Comparison of ENCODE assay signal across 2 cellular contexts in the genomic region with DNA sequence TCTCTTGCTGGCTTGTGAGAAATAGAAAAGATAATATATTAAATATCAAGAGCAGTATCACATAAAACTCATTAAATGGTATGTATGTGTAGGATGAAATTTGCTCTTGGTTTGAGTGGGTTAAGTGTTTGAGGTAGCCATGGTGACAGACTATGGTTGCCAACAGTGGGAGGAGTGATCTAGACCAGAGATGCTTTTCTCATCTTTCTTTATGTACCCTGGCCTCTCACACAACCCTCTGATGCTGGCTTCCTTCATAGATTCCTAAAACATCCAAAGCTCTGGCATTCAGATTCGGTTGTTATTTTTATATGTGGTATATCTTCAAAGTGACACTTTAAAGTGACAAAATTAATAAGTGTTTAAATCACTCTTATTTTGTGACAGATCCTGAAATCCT.
TF ChIP-seq lines count a peak whose summit lies in the region.

No MANE protein-coding gene starts in this region.

TF ChIP-seq in GM23338, 12 proteins besides CTCF, POLR2A, EP300 and RAD21 (continued from another document):
- TF ChIP-seq, protein P1, sequence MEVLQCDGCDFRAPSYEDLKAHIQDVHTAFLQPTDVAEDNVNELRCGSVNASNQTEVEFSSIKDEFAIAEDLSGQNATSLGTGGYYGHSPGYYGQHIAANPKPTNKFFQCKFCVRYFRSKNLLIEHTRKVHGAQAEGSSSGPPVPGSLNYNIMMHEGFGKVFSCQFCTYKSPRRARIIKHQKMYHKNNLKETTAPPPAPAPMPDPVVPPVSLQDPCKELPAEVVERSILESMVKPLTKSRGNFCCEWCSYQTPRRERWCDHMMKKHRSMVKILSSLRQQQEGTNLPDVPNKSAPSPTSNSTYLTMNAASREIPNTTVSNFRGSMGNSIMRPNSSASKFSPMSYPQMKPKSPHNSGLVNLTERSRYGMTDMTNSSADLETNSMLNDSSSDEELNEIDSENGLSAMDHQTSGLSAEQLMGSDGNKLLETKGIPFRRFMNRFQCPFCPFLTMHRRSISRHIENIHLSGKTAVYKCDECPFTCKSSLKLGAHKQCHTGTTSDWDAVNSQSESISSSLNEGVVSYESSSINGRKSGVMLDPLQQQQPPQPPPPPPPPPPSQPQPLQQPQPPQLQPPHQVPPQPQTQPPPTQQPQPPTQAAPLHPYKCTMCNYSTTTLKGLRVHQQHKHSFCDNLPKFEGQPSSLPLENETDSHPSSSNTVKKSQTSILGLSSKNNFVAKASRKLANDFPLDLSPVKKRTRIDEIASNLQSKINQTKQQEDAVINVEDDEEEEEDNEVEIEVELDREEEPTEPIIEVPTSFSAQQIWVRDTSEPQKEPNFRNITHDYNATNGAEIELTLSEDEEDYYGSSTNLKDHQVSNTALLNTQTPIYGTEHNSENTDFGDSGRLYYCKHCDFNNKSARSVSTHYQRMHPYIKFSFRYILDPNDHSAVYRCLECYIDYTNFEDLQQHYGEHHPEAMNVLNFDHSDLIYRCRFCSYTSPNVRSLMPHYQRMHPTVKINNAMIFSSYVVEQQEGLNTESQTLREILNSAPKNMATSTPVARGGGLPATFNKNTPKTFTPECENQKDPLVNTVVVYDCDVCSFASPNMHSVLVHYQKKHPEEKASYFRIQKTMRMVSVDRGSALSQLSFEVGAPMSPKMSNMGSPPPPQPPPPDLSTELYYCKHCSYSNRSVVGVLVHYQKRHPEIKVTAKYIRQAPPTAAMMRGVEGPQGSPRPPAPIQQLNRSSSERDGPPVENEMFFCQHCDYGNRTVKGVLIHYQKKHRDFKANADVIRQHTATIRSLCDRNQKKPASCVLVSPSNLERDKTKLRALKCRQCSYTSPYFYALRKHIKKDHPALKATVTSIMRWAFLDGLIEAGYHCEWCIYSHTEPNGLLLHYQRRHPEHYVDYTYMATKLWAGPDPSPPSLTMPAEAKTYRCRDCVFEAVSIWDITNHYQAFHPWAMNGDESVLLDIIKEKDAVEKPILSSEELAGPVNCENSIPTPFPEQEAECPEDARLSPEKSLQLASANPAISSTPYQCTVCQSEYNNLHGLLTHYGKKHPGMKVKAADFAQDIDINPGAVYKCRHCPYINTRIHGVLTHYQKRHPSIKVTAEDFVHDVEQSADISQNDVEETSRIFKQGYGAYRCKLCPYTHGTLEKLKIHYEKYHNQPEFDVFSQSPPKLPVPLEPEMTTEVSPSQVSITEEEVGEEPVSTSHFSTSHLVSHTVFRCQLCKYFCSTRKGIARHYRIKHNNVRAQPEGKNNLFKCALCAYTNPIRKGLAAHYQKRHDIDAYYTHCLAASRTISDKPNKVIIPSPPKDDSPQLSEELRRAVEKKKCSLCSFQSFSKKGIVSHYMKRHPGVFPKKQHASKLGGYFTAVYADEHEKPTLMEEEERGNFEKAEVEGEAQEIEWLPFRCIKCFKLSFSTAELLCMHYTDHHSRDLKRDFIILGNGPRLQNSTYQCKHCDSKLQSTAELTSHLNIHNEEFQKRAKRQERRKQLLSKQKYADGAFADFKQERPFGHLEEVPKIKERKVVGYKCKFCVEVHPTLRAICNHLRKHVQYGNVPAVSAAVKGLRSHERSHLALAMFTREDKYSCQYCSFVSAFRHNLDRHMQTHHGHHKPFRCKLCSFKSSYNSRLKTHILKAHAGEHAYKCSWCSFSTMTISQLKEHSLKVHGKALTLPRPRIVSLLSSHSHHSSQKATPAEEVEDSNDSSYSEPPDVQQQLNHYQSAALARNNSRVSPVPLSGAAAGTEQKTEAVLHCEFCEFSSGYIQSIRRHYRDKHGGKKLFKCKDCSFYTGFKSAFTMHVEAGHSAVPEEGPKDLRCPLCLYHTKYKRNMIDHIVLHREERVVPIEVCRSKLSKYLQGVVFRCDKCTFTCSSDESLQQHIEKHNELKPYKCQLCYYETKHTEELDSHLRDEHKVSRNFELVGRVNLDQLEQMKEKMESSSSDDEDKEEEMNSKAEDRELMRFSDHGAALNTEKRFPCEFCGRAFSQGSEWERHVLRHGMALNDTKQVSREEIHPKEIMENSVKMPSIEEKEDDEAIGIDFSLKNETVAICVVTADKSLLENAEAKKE (CRISPR knock-in tag; IDR thresholded peaks at IDR 0.05), result no peak
- TF ChIP-seq STAT1 (IDR thresholded peaks at IDR 0.05; ENCODE audit: unreplicated experiment), result no peak
- TF ChIP-seq, protein P2, sequence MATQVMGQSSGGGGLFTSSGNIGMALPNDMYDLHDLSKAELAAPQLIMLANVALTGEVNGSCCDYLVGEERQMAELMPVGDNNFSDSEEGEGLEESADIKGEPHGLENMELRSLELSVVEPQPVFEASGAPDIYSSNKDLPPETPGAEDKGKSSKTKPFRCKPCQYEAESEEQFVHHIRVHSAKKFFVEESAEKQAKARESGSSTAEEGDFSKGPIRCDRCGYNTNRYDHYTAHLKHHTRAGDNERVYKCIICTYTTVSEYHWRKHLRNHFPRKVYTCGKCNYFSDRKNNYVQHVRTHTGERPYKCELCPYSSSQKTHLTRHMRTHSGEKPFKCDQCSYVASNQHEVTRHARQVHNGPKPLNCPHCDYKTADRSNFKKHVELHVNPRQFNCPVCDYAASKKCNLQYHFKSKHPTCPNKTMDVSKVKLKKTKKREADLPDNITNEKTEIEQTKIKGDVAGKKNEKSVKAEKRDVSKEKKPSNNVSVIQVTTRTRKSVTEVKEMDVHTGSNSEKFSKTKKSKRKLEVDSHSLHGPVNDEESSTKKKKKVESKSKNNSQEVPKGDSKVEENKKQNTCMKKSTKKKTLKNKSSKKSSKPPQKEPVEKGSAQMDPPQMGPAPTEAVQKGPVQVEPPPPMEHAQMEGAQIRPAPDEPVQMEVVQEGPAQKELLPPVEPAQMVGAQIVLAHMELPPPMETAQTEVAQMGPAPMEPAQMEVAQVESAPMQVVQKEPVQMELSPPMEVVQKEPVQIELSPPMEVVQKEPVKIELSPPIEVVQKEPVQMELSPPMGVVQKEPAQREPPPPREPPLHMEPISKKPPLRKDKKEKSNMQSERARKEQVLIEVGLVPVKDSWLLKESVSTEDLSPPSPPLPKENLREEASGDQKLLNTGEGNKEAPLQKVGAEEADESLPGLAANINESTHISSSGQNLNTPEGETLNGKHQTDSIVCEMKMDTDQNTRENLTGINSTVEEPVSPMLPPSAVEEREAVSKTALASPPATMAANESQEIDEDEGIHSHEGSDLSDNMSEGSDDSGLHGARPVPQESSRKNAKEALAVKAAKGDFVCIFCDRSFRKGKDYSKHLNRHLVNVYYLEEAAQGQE (IDR thresholded peaks at IDR 0.05; ENCODE audit: unreplicated experiment), result no peak
- no peak for TF ChIP-seq EZH2phosphoT487 (IDR thresholded peaks at IDR 0.05; ENCODE audit: unreplicated experiment)
TF ChIP-seq in GM23338: peak in this region for 0.

TF ChIP-seq in neural cell, 6 proteins besides CTCF, POLR2A, EP300 and RAD21 (continued from another document):
- TF ChIP-seq EZH2 (IDR thresholded peaks at IDR 0.05; ENCODE audit: borderline replicate concordance, insufficient read depth, low read length, poor library complexity, severe bottlenecking) (no peak), POLR2AphosphoS5 (IDR thresholded peaks at IDR 0.05) (peak; percentile 33)
